In genomic region chr11:110389946-110390345, GRCh38 we compare ENCODE assay signal across 20 cellular contexts. TPM values are rescaled to one million over a fixed set of nuclear protein-coding genes. Genes with fewer than 3 reads are reported as not detected.
DNase-seq lines count a peak whose midpoint lies in the region; ATAC-seq, FAIRE-seq and TF ChIP-seq lines count a peak whose summit lies in the region.
"Had no signal": no experiment of that assay in that cellular context is flagged by ENCODE, and none has a peak within 500 bp of the region (broad histone marks: within the 10 kb centered on the region; RNA-seq: fewer than 3 reads in every experiment).

No MANE protein-coding gene starts in this region.

- POLR2A ChIA-PET in HepG2 (lab: Yijun Ruan, JAX): no interaction called here

- in situ Hi-C loops in HepG2 (cut with HindIII; ENCODE audit: extremely low pct_ligation_motif_present, low pct_unique_long_range_greater_than_20kb): no loop called here

- FAIRE-seq in HepG2 (lab: Jason Lieb, UNC): no peak
- peak; percentile 38 for FAIRE-seq in GM12892 (lab: Jason Lieb, UNC)
- FAIRE-seq: A204.1, D721Med, G401.6, GM12891, GM18507 had no signal

- no peak overlapping the region for H3K4me2 ChIP-seq in HepG2 (ENCODE audit: low read depth, low read length)
- H3K4me2 ChIP-seq: BLaER1 treated with 17β-estradiol and CSF1 and Interleukin-3, amounts not matched to agents 10 nM and 100 nM had no signal

- H2AFZ ChIP-seq in HepG2 (ENCODE audit: low read length): no peak overlapping the region

- ATAC-seq in HepG2: no peak
- no peak for ATAC-seq in right lobe of liver
- no peak for ATAC-seq in GM21737 (IDR thresholded peaks at IDR 0.05; ENCODE audit: unreplicated experiment)
- ATAC-seq: CD8-positive, alpha-beta T cell had no signal

- 14% methylated on average over 3 of the region's 3 CpGs for WGBS in HepG2 (ENCODE audit: low lambda C conversion rate)
- WGBS in right lobe of liver (ENCODE audit: insufficient coverage, low coverage, low lambda C conversion rate, missing lambda C conversion rate): 60% methylated on average over 2 of the region's 3 CpGs

- H3K4me1 ChIP-seq in HepG2 (ENCODE audit: insufficient read depth, low read length): no peaks in the 10 kb centered on the region
- no peaks in the 10 kb centered on the region for H3K4me1 ChIP-seq in right lobe of liver
- H3K4me1 ChIP-seq: BLaER1 treated with 17β-estradiol and CSF1 and Interleukin-3, amounts not matched to agents 10 nM and 100 nM; Caco-2 had no signal

- TF ChIP-seq EP300 in HepG2 (IDR thresholded peaks at IDR 0.05; ENCODE audit: low read depth in 2 of 2, low read length in 2 of 2) (no peak), HepG2 (CRISPR knock-in tag; IDR thresholded peaks at IDR 0.05; ENCODE audit: borderline replicate concordance) (no peak)

- H3K27ac ChIP-seq in HepG2 (ENCODE audit: extremely low read length, insufficient read depth, low read length) (no peak overlapping the region), right lobe of liver (no peak overlapping the region)
- H3K27ac ChIP-seq: BLaER1 treated with 17β-estradiol and CSF1 and Interleukin-3, amounts not matched to agents 10 nM and 100 nM; C4-2B had no signal

- H3K36me3 ChIP-seq in HepG2 (replicated peaks in 1 of 2; ENCODE audit: control insufficient read depth in 1 of 2, insufficient read depth in 2 of 2, low read length in 2 of 2): no peaks in the 10 kb centered on the region
- no peaks in the 10 kb centered on the region for H3K36me3 ChIP-seq in right lobe of liver
- H3K36me3 ChIP-seq: BLaER1 treated with 17β-estradiol and CSF1 and Interleukin-3, amounts not matched to agents 10 nM and 100 nM had no signal

- H3K9me3 ChIP-seq in HepG2 (ENCODE audit: low read length) (no peaks in the 10 kb centered on the region), right lobe of liver (no peaks in the 10 kb centered on the region)

- no peak for TF ChIP-seq RAD21 in HepG2 (CRISPR knock-in tag; IDR thresholded peaks at IDR 0.05)

- no peaks in the 10 kb centered on the region for H4K20me1 ChIP-seq in HepG2 (ENCODE audit: insufficient read depth, low read length)
- H4K20me1 ChIP-seq: BLaER1 treated with 17β-estradiol and CSF1 and Interleukin-3, amounts not matched to agents 10 nM and 100 nM had no signal

- CTCF ChIA-PET in HepG2 (lab: Yijun Ruan, JAX; ENCODE audit: low intra/inter-chr PET ratio, low total read pairs): no interaction called here

- intact Hi-C loops in HepG2 (cut with micrococcal nuclease; ENCODE audit: unreplicated experiment): no loop called here
- intact Hi-C loops in right lobe of liver (cut with DNase I): no loop called here

- TF ChIP-seq POLR2A in HepG2 (IDR thresholded peaks at IDR 0.05; ENCODE audit: insufficient read depth in 1 of 2, low read depth in 2 of 2, low read length in 2 of 2): no peak
- no peak for TF ChIP-seq POLR2A in right lobe of liver (IDR thresholded peaks at IDR 0.05)
- TF ChIP-seq POLR2A in GM12892 (IDR thresholded peaks at IDR 0.05; ENCODE audit: low read depth, low read length): no peak

- no peak overlapping the region for H3K4me3 ChIP-seq in HepG2 (replicated peaks in 1 of 3; ENCODE audit: insufficient read depth in 1 of 3, low read depth in 2 of 3, low read length in 3 of 3)
- H3K4me3 ChIP-seq in right lobe of liver: no peak overlapping the region
- H3K4me3 ChIP-seq: BLaER1 treated with 17β-estradiol and CSF1 and Interleukin-3, amounts not matched to agents 10 nM and 100 nM had no signal

- no peaks in the 10 kb centered on the region for H3K79me2 ChIP-seq in HepG2 (ENCODE audit: insufficient read depth, low read length)

- H3K27me3 ChIP-seq in HepG2 (ENCODE audit: control insufficient read depth in 1 of 2, insufficient read depth in 2 of 2, low read length in 2 of 2) (no peaks in the 10 kb centered on the region), right lobe of liver (no peaks in the 10 kb centered on the region)
- H3K27me3 ChIP-seq: BLaER1 treated with 17β-estradiol and CSF1 and Interleukin-3, amounts not matched to agents 10 nM and 100 nM had no signal

- BruUV-seq in HepG2 (replicated peaks; lab: Mats Ljungman, UMichigan): no TSS peak

- no peak overlapping the region for H3K9ac ChIP-seq in HepG2 (ENCODE audit: insufficient read depth, low read depth, low read length)
- H3K9ac ChIP-seq: BLaER1 treated with 17β-estradiol and CSF1 and Interleukin-3, amounts not matched to agents 10 nM and 100 nM had no signal

- DNase-seq in HepG2 (ENCODE audit: low spot score) (no peak), right lobe of liver (no peak), GM12892 (ENCODE audit: insufficient read length) (no peak), germinal center (ENCODE audit: low spot score) (no peak)
- DNase-seq: 8988T; AML-193; Caco-2; Calu3; CD4-positive, alpha-beta T cell; CD8-positive, alpha-beta T cell; DMS79 treated with DMSO at 0.1 percent for 48 hours; GF-D8 had no signal

- TF ChIP-seq CTCF in HepG2 (CRISPR knock-in tag; IDR thresholded peaks at IDR 0.05) (no peak), right lobe of liver (IDR thresholded peaks at IDR 0.05) (no peak)

TF ChIP-seq in HepG2, 621 proteins besides CTCF, POLR2A, EP300 and RAD21:
- TF ChIP-seq HNF4G (IDR thresholded peaks at IDR 0.05; ENCODE audit: borderline replicate concordance, low read depth, low read length): no peak
- no peak for TF ChIP-seq HNF4G (CRISPR knock-in tag; IDR thresholded peaks at IDR 0.05; ENCODE audit: borderline replicate concordance, low read depth)
- no peak for TF ChIP-seq KDM3A (CRISPR knock-in tag; IDR thresholded peaks at IDR 0.05; ENCODE audit: low read depth)
- TF ChIP-seq ATF7-NPFF (CRISPR knock-in tag; IDR thresholded peaks at IDR 0.05; ENCODE audit: low read depth): no peak
- TF ChIP-seq MAFK (conservative IDR thresholded peaks at IDR 0.05 in 1 of 2, IDR thresholded peaks at IDR 0.05 in 1 of 2; ENCODE audit: low read length in 2 of 2): peak; percentile 44 to 73; a peak in 3 of 4 replicates
- TF ChIP-seq, protein P1, sequence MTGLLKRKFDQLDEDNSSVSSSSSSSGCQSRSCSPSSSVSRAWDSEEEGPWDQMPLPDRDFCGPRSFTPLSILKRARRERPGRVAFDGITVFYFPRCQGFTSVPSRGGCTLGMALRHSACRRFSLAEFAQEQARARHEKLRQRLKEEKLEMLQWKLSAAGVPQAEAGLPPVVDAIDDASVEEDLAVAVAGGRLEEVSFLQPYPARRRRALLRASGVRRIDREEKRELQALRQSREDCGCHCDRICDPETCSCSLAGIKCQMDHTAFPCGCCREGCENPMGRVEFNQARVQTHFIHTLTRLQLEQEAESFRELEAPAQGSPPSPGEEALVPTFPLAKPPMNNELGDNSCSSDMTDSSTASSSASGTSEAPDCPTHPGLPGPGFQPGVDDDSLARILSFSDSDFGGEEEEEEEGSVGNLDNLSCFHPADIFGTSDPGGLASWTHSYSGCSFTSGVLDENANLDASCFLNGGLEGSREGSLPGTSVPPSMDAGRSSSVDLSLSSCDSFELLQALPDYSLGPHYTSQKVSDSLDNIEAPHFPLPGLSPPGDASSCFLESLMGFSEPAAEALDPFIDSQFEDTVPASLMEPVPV (CRISPR knock-in tag; IDR thresholded peaks at IDR 0.05): no peak
- peak; percentile 57 for TF ChIP-seq MAFF (IDR thresholded peaks at IDR 0.05; ENCODE audit: low read depth, low read length)
- peak; percentile 31; the same call in 1 of the 2 replicates for TF ChIP-seq CREB1 (IDR thresholded peaks at IDR 0.05)
- TF ChIP-seq CREB1 (CRISPR knock-in tag; IDR thresholded peaks at IDR 0.05): no peak
- no peak for TF ChIP-seq ZFP41 (CRISPR knock-in tag; IDR thresholded peaks at IDR 0.05; ENCODE audit: borderline replicate concordance)

RNA-seq across cellular contexts. Expression of gene FDX1, which starts 39.8 kb away (rescaled TPM):
- total RNA-seq in HepG2 (2016; rRNA removed; fragmentation: Illumina TruSeq; extraction: Trizol): 13.1 and 14.5 TPM in 2 replicates
- 14.6 and 14.8 TPM in 2 replicates for total RNA-seq in HepG2 (2016; cell fraction: cytosol; rRNA removed; fragmentation: Illumina TruSeq; extraction: Trizol; ENCODE audit: low read depth)
- total RNA-seq in HepG2 (2016; cell fraction: insoluble cytoplasmic fraction; rRNA removed; fragmentation: Illumina TruSeq; extraction: Trizol): 12.6 and 14.3 TPM in 2 replicates
- total RNA-seq in HepG2 (2016; cell fraction: membrane; rRNA removed; fragmentation: Illumina TruSeq; extraction: Trizol): 16.4 and 17.5 TPM in 2 replicates
- 5.5 and 6.1 TPM in 2 replicates for total RNA-seq in HepG2 (2016; cell fraction: nucleus; rRNA removed; fragmentation: Illumina TruSeq; extraction: Trizol)
- 3.4 and 4.5 TPM in 2 replicates for polyA plus RNA-seq in HepG2 (2011; rRNA removed)
- 2.4 and 3.4 TPM in 2 replicates for polyA plus RNA-seq in HepG2 (2011; cell fraction: cytosol; rRNA removed)
- polyA plus RNA-seq in HepG2 (2011; cell fraction: nucleus; rRNA removed): 0.63 and 1.1 TPM in 2 replicates
- polyA plus RNA-seq in HepG2 (2012): 6.8 and 7.0 TPM in 2 replicates
- polyA plus RNA-seq in HepG2 (2016; cell fraction: cytosol; fragmentation: Illumina TruSeq; extraction: Trizol; ENCODE audit: low read depth): 18.5 and 18.8 TPM in 2 replicates
- 15.6 and 17.9 TPM in 2 replicates for polyA plus RNA-seq in HepG2 (2016; cell fraction: insoluble cytoplasmic fraction; fragmentation: Illumina TruSeq; extraction: Trizol; ENCODE audit: low read depth)
- polyA plus RNA-seq in HepG2 (2016; cell fraction: membrane; fragmentation: Illumina TruSeq; extraction: Trizol; ENCODE audit: low read depth): 15.9 and 16.3 TPM in 2 replicates
- 8.7 and 9.1 TPM in 2 replicates for polyA plus RNA-seq in HepG2 (2016; cell fraction: nucleus; fragmentation: Illumina TruSeq; extraction: Trizol; ENCODE audit: insufficient read depth, low read depth)
- 1.1 and 2.3 TPM in 2 replicates for polyA minus RNA-seq in HepG2 (2011; rRNA and poly(A)+ RNA removed; ENCODE audit: low replicate concordance)
- 1.8 and 2.5 TPM in 2 replicates for polyA minus RNA-seq in HepG2 (2011; cell fraction: cytosol; rRNA and poly(A)+ RNA removed)
- 2.0 and 2.2 TPM in 2 replicates for polyA minus RNA-seq in HepG2 (2011; cell fraction: nucleus; rRNA and poly(A)+ RNA removed)
- total RNA-seq in right lobe of liver: 10 to 100 TPM; 20.6 to 42.6 (median 25.1) TPM
- polyA plus RNA-seq in GM12892 (2012; ENCODE audit: missing spikeins): 9.2 TPM
